Comparison of ENCODE assay signal across 32 cellular contexts in the genomic region with DNA sequence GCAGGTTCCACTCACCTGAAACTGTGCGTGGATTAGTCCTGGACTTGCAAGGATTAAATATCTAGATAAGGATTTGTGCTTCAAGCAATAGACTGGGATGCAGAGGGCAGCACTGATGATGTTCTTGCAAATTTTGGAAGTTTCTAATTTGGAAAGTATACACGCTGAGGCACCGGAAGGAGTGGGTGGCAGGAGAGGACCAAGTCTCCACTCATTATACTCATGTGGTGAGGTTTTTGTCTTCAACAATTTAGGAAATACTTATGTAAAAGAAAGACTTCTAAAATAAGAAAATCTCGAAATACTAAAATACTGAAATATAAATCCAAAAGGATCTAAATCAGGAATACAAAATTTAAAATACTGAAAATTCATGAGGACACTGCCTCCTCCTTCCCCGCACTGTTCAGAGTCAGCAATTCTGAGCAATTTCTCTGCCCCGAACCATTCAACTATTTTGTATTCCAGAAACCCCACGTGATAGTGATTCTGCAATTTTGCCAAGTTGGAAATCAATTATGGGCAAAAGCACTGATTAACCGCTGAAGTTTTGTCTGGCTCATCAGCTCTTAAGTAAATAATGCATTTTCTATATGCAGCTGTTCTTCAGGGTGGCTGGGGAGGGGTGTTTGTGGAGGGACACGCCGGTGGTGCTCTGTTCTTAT.
"Had no signal": no experiment of that assay in that cellular context is flagged by ENCODE, and none has a peak within 500 bp of the region (broad histone marks: within the 10 kb centered on the region; RNA-seq: fewer than 3 reads in every experiment).

No MANE protein-coding gene starts in this region.

- H2AFZ ChIP-seq: neural progenitor cell had no signal

- DNase-seq: colonic mucosa; effector CD8-positive, alpha-beta T cell; endodermal cell; foreskin melanocyte; glutamatergic neuron; heart right ventricle; hippocampal formation; immature natural killer cell; islet precursor cell; kidney glomerular epithelial cell; left colon; naive thymus-derived CD4-positive, alpha-beta T cell; sigmoid colon; stimulated activated CD4-positive, alpha-beta T cell treated with anti-CD3 and anti-CD28 coated beads, Interleukin-2, amount 100 ng/mL, for 24 hours; stimulated activated CD4-positive, alpha-beta T cell treated with anti-CD3 and anti-CD28 coated beads, Interleukin-4, amount 100 ng/mL, for 24 hours; stimulated activated naive CD4-positive, alpha-beta T cell treated with Interleukin-2 at 50 U/mL for 16 hours; stomach; testis; tibial artery had no signal

- H3K4me1 Mint-ChIP-seq: memory B cell had no signal

- ATAC-seq: esophagus mucosa; heart right ventricle; left colon; naive thymus-derived CD4-positive, alpha-beta T cell; stimulated activated effector memory CD8-positive, alpha-beta T cell treated with anti-CD3 and anti-CD28 coated beads, Interleukin-12 subunit alpha, Interleukin-12 subunit beta, amount 100 ng/mL, for 72 hours had no signal

- H3K4me3 Mint-ChIP-seq: dendritic cell treated with granulocyte-macrophage colony-stimulating factor and Interleukin-4, amounts not matched to agents 40 ng/mL and 50 ng/mL, for 4 days; endodermal cell; immature natural killer cell; memory B cell; mesothelial cell of epicardium; naive thymus-derived CD4-positive, alpha-beta T cell; nephron; neural progenitor cell; stimulated activated effector memory CD8-positive, alpha-beta T cell treated with anti-CD3 and anti-CD28 coated beads, Interleukin-12 subunit alpha, Interleukin-12 subunit beta, amount 100 ng/mL, for 72 hours; type B pancreatic cell had no signal

- H3K36me3 ChIP-seq: colonic mucosa, heart right ventricle, neural progenitor cell, prostate gland, right atrium auricular region, sigmoid colon, stomach, tibial artery had no signal

- FAIRE-seq: urothelium cell line had no signal

- H3K4me1 ChIP-seq: colonic mucosa, prostate gland, tibial artery had no signal

- H3K9ac ChIP-seq: neural progenitor cell had no signal

- H3K9me3 ChIP-seq: colonic mucosa, heart right ventricle, prostate gland, right atrium auricular region, sigmoid colon, stomach, testis, tibial artery had no signal

- H3K27ac Mint-ChIP-seq: dendritic cell treated with granulocyte-macrophage colony-stimulating factor and Interleukin-4, amounts not matched to agents 40 ng/mL and 50 ng/mL, for 4 days; endodermal cell; immature natural killer cell; memory B cell; mesothelial cell of epicardium; naive thymus-derived CD4-positive, alpha-beta T cell; nephron; neural progenitor cell; stimulated activated effector memory CD8-positive, alpha-beta T cell treated with anti-CD3 and anti-CD28 coated beads, Interleukin-12 subunit alpha, Interleukin-12 subunit beta, amount 100 ng/mL, for 72 hours; type B pancreatic cell had no signal

- H3K4me3 ChIP-seq: colonic mucosa, heart right ventricle, lung, neural progenitor cell, prostate gland, right atrium auricular region, sigmoid colon, stomach, testis, tibial artery had no signal

- H3K27ac ChIP-seq: colonic mucosa, epithelial cell of prostate, heart right ventricle, neural progenitor cell, prostate gland, right atrium auricular region, stomach, testis, tibial artery had no signal

- H3K36me3 Mint-ChIP-seq: immature natural killer cell; memory B cell; mesothelial cell of epicardium; naive thymus-derived CD4-positive, alpha-beta T cell; neural progenitor cell; stimulated activated effector memory CD8-positive, alpha-beta T cell treated with anti-CD3 and anti-CD28 coated beads, Interleukin-12 subunit alpha, Interleukin-12 subunit beta, amount 100 ng/mL, for 72 hours; type B pancreatic cell had no signal

- H3K4me2 ChIP-seq: neural progenitor cell had no signal

- H3K27me3 ChIP-seq: colonic mucosa, neural progenitor cell, right atrium auricular region, sigmoid colon, stomach, testis, tibial artery had no signal

- H3K9me3 Mint-ChIP-seq: dendritic cell treated with granulocyte-macrophage colony-stimulating factor and Interleukin-4, amounts not matched to agents 40 ng/mL and 50 ng/mL, for 4 days; endodermal cell; immature natural killer cell; memory B cell; mesothelial cell of epicardium; naive thymus-derived CD4-positive, alpha-beta T cell; stimulated activated effector memory CD8-positive, alpha-beta T cell treated with anti-CD3 and anti-CD28 coated beads, Interleukin-12 subunit alpha, Interleukin-12 subunit beta, amount 100 ng/mL, for 72 hours; type B pancreatic cell had no signal
